8 cellular contexts compared by ENCODE assay signal in genomic region chr10:97210576-97210975, GRCh38. TPM values are rescaled to one million over a fixed set of nuclear protein-coding genes. Genes with fewer than 3 reads are reported as not detected.
DNase-seq lines count a peak whose midpoint lies in the region; ATAC-seq and TF ChIP-seq lines count a peak whose summit lies in the region.

No MANE protein-coding gene starts in this region.

- intact Hi-C loops in vagina (cut with DNase I), result no loop called here

- H3K9me3 ChIP-seq in SJCRH30 (replicated peaks) (no peaks in the 10 kb centered on the region), gastroesophageal sphincter (no peaks in the 10 kb centered on the region), parathyroid adenoma (ENCODE audit: control insufficient read depth, low read length) (no peaks in the 10 kb centered on the region), vagina (no peaks in the 10 kb centered on the region)

- no peaks in the 10 kb centered on the region for H3K27me3 ChIP-seq in SJCRH30
- H3K27me3 ChIP-seq in gastroesophageal sphincter, result peaks cover 21% of the 10 kb centered on the region
- H3K27me3 ChIP-seq in parathyroid adenoma (ENCODE audit: control insufficient read depth, insufficient read depth, low read length), result no peaks in the 10 kb centered on the region
- no peaks in the 10 kb centered on the region for H3K27me3 ChIP-seq in vagina

- 12 to 22% methylated on average over 6 to 8 of the region's 8 CpGs for WGBS in gastroesophageal sphincter (ENCODE audit: low coverage in 1 of 2), 2 donors

- H3K79me2 ChIP-seq in parathyroid adenoma, result no peaks in the 10 kb centered on the region

- DNase-seq in DMS53 (lab: John Stamatoyannopoulos, UW), result peak; percentile 77
- DNase-seq in SJCRH30, result peak; percentile 52 to 91
- peak; percentile 44 for DNase-seq in activated effector memory CD4-positive, alpha-beta T cell treated with Interleukin-2 at 50 U/mL for 16 hours
- no peak for DNase-seq in vagina (ENCODE audit: extremely low spot score in 2 of 2)

- TF ChIP-seq CTCF in gastroesophageal sphincter (IDR thresholded peaks at IDR 0.05) (peak; percentile 86 to 97 (median 94)), parathyroid adenoma (IDR thresholded peaks at IDR 0.05) (peak; percentile 98), vagina (IDR thresholded peaks at IDR 0.05) (peak; percentile 91 to 94 (median 93))

- H3K4me3 ChIP-seq in SJCRH30, result no peak overlapping the region
- no peak overlapping the region for H3K4me3 ChIP-seq in gastroesophageal sphincter
- no peak overlapping the region for H3K4me3 ChIP-seq in parathyroid adenoma (ENCODE audit: low read depth, low read length)
- no peak overlapping the region for H3K4me3 ChIP-seq in vagina

- TF ChIP-seq RAD21 in Ishikawa (IDR thresholded peaks at IDR 0.05; ENCODE audit: low read depth), result peak; percentile 96

- TF ChIP-seq POLR2A in gastroesophageal sphincter (IDR thresholded peaks at IDR 0.05), result no peak
- no peak for TF ChIP-seq POLR2A in vagina (IDR thresholded peaks at IDR 0.05)

- H3K36me3 ChIP-seq in SJCRH30, result no peaks in the 10 kb centered on the region
- H3K36me3 ChIP-seq in gastroesophageal sphincter, result peaks cover 0 to 1% of the 10 kb centered on the region in 2 donors
- no peaks in the 10 kb centered on the region for H3K36me3 ChIP-seq in parathyroid adenoma (ENCODE audit: control insufficient read depth, insufficient read depth, low read length)
- no peaks in the 10 kb centered on the region for H3K36me3 ChIP-seq in vagina

- H3K9ac ChIP-seq in parathyroid adenoma, result no peak overlapping the region

- ATAC-seq in gastroesophageal sphincter (no peak), HG03378 (IDR thresholded peaks at IDR 0.05; ENCODE audit: unreplicated experiment) (no peak)

- TF ChIP-seq EP300 in Ishikawa (IDR thresholded peaks at IDR 0.05; ENCODE audit: borderline replicate concordance) (no peak), gastroesophageal sphincter (IDR thresholded peaks at IDR 0.05) (no peak)

- no peak overlapping the region for H3K27ac ChIP-seq in SJCRH30
- no peak overlapping the region for H3K27ac ChIP-seq in gastroesophageal sphincter
- no peak overlapping the region for H3K27ac ChIP-seq in parathyroid adenoma
- H3K27ac ChIP-seq in vagina, result no peak overlapping the region

- no peak overlapping the region for H3K4me2 ChIP-seq in parathyroid adenoma (ENCODE audit: low read length)

- no peak overlapping the region for H2AFZ ChIP-seq in parathyroid adenoma

- no peaks in the 10 kb centered on the region for H3K4me1 ChIP-seq in SJCRH30
- peaks cover 0 to 3% (median 0%) of the 10 kb centered on the region in 3 donors for H3K4me1 ChIP-seq in gastroesophageal sphincter
- H3K4me1 ChIP-seq in parathyroid adenoma, result no peaks in the 10 kb centered on the region
- H3K4me1 ChIP-seq in vagina, result no peaks in the 10 kb centered on the region

TF ChIP-seq in Ishikawa, 13 proteins besides CTCF, POLR2A, EP300 and RAD21:
- TF ChIP-seq CEBPB (IDR thresholded peaks at IDR 0.05) (no peak), TAF1 (IDR thresholded peaks at IDR 0.05; ENCODE audit: low read depth) (no peak), EGR1 (IDR thresholded peaks at IDR 0.05) (no peak), FOXM1 (IDR thresholded peaks at IDR 0.05; ENCODE audit: borderline replicate concordance, low read depth) (no peak), CREB1 (IDR thresholded peaks at IDR 0.05; ENCODE audit: low read depth) (no peak), YY1 (IDR thresholded peaks at IDR 0.05; ENCODE audit: low read depth) (no peak), TEAD4 (IDR thresholded peaks at IDR 0.05) (peak; percentile 75), TCF12 (IDR thresholded peaks at IDR 0.05; ENCODE audit: low read depth) (no peak), REST (IDR thresholded peaks at IDR 0.05; ENCODE audit: low read depth) (no peak), NFIC (IDR thresholded peaks at IDR 0.05) (no peak), MAX (IDR thresholded peaks at IDR 0.05) (peak; percentile 29; the same call in 1 of the 2 replicates), ZBTB7A (IDR thresholded peaks at IDR 0.05; ENCODE audit: low read depth) (no peak)
- TF ChIP-seq, protein P1, sequence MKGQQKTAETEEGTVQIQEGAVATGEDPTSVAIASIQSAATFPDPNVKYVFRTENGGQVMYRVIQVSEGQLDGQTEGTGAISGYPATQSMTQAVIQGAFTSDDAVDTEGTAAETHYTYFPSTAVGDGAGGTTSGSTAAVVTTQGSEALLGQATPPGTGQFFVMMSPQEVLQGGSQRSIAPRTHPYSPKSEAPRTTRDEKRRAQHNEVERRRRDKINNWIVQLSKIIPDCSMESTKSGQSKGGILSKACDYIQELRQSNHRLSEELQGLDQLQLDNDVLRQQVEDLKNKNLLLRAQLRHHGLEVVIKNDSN (IDR thresholded peaks at IDR 0.05), result peak; percentile 64

RNA-seq across cellular contexts. Expression of gene SLIT1, which starts 24.8 kb away (rescaled TPM):
- total RNA-seq in SJCRH30 (2014; rRNA removed; shearing (Covaris generic)), result 0.03 and 0.04 TPM in 2 replicates
- under 1 TPM in 2 of 4 donors, not detected in 2; 0.04 to 0.13 TPM for total RNA-seq in gastroesophageal sphincter
- total RNA-seq in vagina, result 0.49 TPM

Comparison
In these comparisons a context has a peak if more than half of its experiments do, and no peak if none do; other contexts are left out.
1. DNase-seq: peak in DMS53 (single experiment), SJCRH30 (2 of 2) and activated effector memory CD4-positive, alpha-beta T cell treated with Interleukin-2 at 50 U/mL for 16 hours (single experiment); none in vagina (0 of 2).
2. Peak in every context shown above with its lines, with median percentiles within 50 percentile points of each other: CTCF ChIP-seq.